16 cellular contexts compared by ENCODE assay signal in genomic region chr11:126874831-126875230, GRCh38.
DNase-seq lines count a peak whose midpoint lies in the region; ATAC-seq and TF ChIP-seq lines count a peak whose summit lies in the region.
"Had no signal": no experiment of that assay in that cellular context is flagged by ENCODE, and none has a peak within 500 bp of the region (broad histone marks: within the 10 kb centered on the region; RNA-seq: fewer than 3 reads in every experiment).

No MANE protein-coding gene starts in this region.

- H3K9me2 ChIP-seq in GM23338 (ENCODE audit: insufficient read depth), result peaks cover 8% of the 10 kb centered on the region; the same call in 1 of the 2 replicates

- H3K9me3 ChIP-seq in Panc1 (ENCODE audit: control insufficient read depth, insufficient read depth, low read depth, low read length), result no peaks in the 10 kb centered on the region

- TF ChIP-seq CTCF in GM23338 (conservative IDR thresholded peaks at IDR 0.05; ENCODE audit: low read depth in 2 of 2) (peak; percentile 66 to 81), Panc1 (IDR thresholded peaks at IDR 0.05) (peak; percentile 21; the same call in 1 of the 2 replicates), omental fat pad (IDR thresholded peaks at IDR 0.05) (no peak)

- no peaks in the 10 kb centered on the region for H4K20me1 ChIP-seq in GM23338 (replicated peaks; ENCODE audit: insufficient read depth)

- intact Hi-C loops in Panc1 (cut with micrococcal nuclease; ENCODE audit: unreplicated experiment), result no loop called here
- intact Hi-C loops in posterior cingulate gyrus (cut with DNase I), result no loop called here

- no peaks in the 10 kb centered on the region for H3K27me3 ChIP-seq in GM23338 (ENCODE audit: insufficient read depth)
- peaks cover 10% of the 10 kb centered on the region for H3K27me3 ChIP-seq in Panc1 (ENCODE audit: control insufficient read depth, insufficient read depth, low read length)

- no peaks in the 10 kb centered on the region for H3K4me1 Mint-ChIP-seq in GM23338
- H3K4me1 Mint-ChIP-seq: activated CD4-positive, alpha-beta memory T cell treated with anti-CD3 and anti-CD28 coated beads, Interleukin-2, amount 10 ng/mL, durations not matched to agents 7 days and 5 days; CD8-positive, alpha-beta memory T cell had no signal

- BruUV-seq in Panc1 (replicated peaks; lab: Mats Ljungman, UMichigan), result no TSS peak

- H3K36me3 Mint-ChIP-seq in GM23338 (ENCODE audit: low read depth), result peaks cover 12% of the 10 kb centered on the region
- H3K36me3 Mint-ChIP-seq: CD8-positive, alpha-beta memory T cell had no signal

- H3K9me3 Mint-ChIP-seq in GM23338, result peaks cover 17% of the 10 kb centered on the region
- H3K9me3 Mint-ChIP-seq: activated CD4-positive, alpha-beta memory T cell treated with anti-CD3 and anti-CD28 coated beads, Interleukin-2, amount 10 ng/mL, durations not matched to agents 7 days and 5 days; activated T-helper 2 cell treated with anti-CD3 and anti-CD28 coated beads, Interferon-gamma antibody, Interleukin-2, Interleukin-4, amounts not matched to agents 10 μg/mL and 5 μg/mL and 100 μg/mL, durations not matched to agents 14 hours and 24 hours and 36 hours; CD8-positive, alpha-beta memory T cell had no signal

- ATAC-seq in GM23338 (peak; percentile 96), Panc1 (no peak), HG03108 (IDR thresholded peaks at IDR 0.05; ENCODE audit: unreplicated experiment) (no peak), HG03159 (IDR thresholded peaks at IDR 0.05; ENCODE audit: unreplicated experiment) (no peak), omental fat pad (ENCODE audit: low FRiP score) (no peak)

- no peaks in the 10 kb centered on the region for H3K27me3 Mint-ChIP-seq in GM23338 (ENCODE audit: insufficient read depth, low read depth, poor library complexity)
- H3K27me3 Mint-ChIP-seq: CD8-positive, alpha-beta memory T cell had no signal

- H2AFZ ChIP-seq in GM23338, result no peak overlapping the region
- H2AFZ ChIP-seq: parathyroid adenoma had no signal

- no peaks in the 10 kb centered on the region for H3K79me2 ChIP-seq in GM23338 (replicated peaks; ENCODE audit: insufficient read depth)
- H3K79me2 ChIP-seq: parathyroid adenoma had no signal

- H3K36me3 ChIP-seq in GM23338 (ENCODE audit: insufficient read depth) (no peaks in the 10 kb centered on the region), Panc1 (ENCODE audit: control insufficient read depth, insufficient read depth, low read length) (no peaks in the 10 kb centered on the region)

- no peak overlapping the region for H3K4me2 ChIP-seq in GM23338

- no peak overlapping the region for H3K4me3 ChIP-seq in GM23338
- no peak overlapping the region for H3K4me3 ChIP-seq in Panc1 (ENCODE audit: low read depth in 2 of 2, low read length in 2 of 2)

- DNase-seq in EH (ENCODE audit: low read depth) (peak; percentile 15), GM23338 (ENCODE audit: low spot score) (peak; percentile 68), Panc1 (ENCODE audit: low read depth, low spot score) (no peak), iPS-NIHi7 (ENCODE audit: extremely low spot score) (peak; percentile 66), posterior cingulate gyrus (no peak), omental fat pad (ENCODE audit: low spot score) (no peak)
- DNase-seq: activated CD4-positive, alpha-beta memory T cell treated with anti-CD3 and anti-CD28 coated beads, Interleukin-2, amount 10 ng/mL, durations not matched to agents 7 days and 5 days; CD8-positive, alpha-beta memory T cell; NCI-H1092 treated with DMSO at 0.1 percent for 48 hours; NCI-H510A treated with DMSO at 0.1 percent for 48 hours; stimulated activated CD4-positive, alpha-beta T cell treated with anti-CD3 and anti-CD28 coated beads, Interleukin-12 subunit alpha, Interleukin-12 subunit beta, amount 100 ng/mL, for 4 hours had no signal

- H3K27ac Mint-ChIP-seq in GM23338, result no peak overlapping the region
- H3K27ac Mint-ChIP-seq: activated CD4-positive, alpha-beta memory T cell treated with anti-CD3 and anti-CD28 coated beads, Interleukin-2, amount 10 ng/mL, durations not matched to agents 7 days and 5 days; activated T-helper 2 cell treated with anti-CD3 and anti-CD28 coated beads, Interferon-gamma antibody, Interleukin-2, Interleukin-4, amounts not matched to agents 10 μg/mL and 5 μg/mL and 100 μg/mL, durations not matched to agents 14 hours and 24 hours and 36 hours; CD8-positive, alpha-beta memory T cell; mesothelial cell of epicardium had no signal

- H3K4me1 ChIP-seq in GM23338 (ENCODE audit: insufficient read depth) (no peaks in the 10 kb centered on the region), Panc1 (ENCODE audit: control insufficient read depth, insufficient read depth, low read length) (no peaks in the 10 kb centered on the region)
- H3K4me1 ChIP-seq: parathyroid adenoma had no signal

- in situ Hi-C loops in Panc1 (cut with HindIII; ENCODE audit: low pct_unique_long_range_greater_than_20kb, low sequenced_read_pairs), result no loop called here

- POLR2A ChIA-PET in Panc1 (lab: Charles Lee), result no interaction called here

- CTCF ChIA-PET in Panc1 (lab: Charles Lee), result no interaction called here

- no peak overlapping the region for H3K4me3 Mint-ChIP-seq in GM23338
- H3K4me3 Mint-ChIP-seq: activated CD4-positive, alpha-beta memory T cell treated with anti-CD3 and anti-CD28 coated beads, Interleukin-2, amount 10 ng/mL, durations not matched to agents 7 days and 5 days; mesothelial cell of epicardium had no signal

- no peaks in the 10 kb centered on the region for H3F3A ChIP-seq in GM23338 (replicated peaks; ENCODE audit: low read depth)

- no peak overlapping the region for H3K27ac ChIP-seq in GM23338 (ENCODE audit: low read depth)
- no peak overlapping the region for H3K27ac ChIP-seq in Panc1 (ENCODE audit: low read length)
- H3K27ac ChIP-seq: parathyroid adenoma had no signal

TF ChIP-seq in GM23338, 12 proteins besides CTCF, POLR2A, EP300 and RAD21 (continues in another document):
- TF ChIP-seq NANOG (IDR thresholded peaks at IDR 0.05; ENCODE audit: borderline replicate concordance), result no peak
- TF ChIP-seq ZNF462 (CRISPR knock-in tag; IDR thresholded peaks at IDR 0.05), result no peak

Comparison
In these comparisons a context has a peak if more than half of its experiments do, and no peak if none do; other contexts are left out.
1. DNase-seq: peak in EH (single experiment), GM23338 (single experiment) and iPS-NIHi7 (single experiment); none in Panc1 (single experiment), posterior cingulate gyrus (0 of 10) and omental fat pad (single experiment).
2. CTCF ChIP-seq: peak in GM23338 (2 of 2) and Panc1 (single experiment); none in omental fat pad (0 of 3).